In the genomic region with DNA sequence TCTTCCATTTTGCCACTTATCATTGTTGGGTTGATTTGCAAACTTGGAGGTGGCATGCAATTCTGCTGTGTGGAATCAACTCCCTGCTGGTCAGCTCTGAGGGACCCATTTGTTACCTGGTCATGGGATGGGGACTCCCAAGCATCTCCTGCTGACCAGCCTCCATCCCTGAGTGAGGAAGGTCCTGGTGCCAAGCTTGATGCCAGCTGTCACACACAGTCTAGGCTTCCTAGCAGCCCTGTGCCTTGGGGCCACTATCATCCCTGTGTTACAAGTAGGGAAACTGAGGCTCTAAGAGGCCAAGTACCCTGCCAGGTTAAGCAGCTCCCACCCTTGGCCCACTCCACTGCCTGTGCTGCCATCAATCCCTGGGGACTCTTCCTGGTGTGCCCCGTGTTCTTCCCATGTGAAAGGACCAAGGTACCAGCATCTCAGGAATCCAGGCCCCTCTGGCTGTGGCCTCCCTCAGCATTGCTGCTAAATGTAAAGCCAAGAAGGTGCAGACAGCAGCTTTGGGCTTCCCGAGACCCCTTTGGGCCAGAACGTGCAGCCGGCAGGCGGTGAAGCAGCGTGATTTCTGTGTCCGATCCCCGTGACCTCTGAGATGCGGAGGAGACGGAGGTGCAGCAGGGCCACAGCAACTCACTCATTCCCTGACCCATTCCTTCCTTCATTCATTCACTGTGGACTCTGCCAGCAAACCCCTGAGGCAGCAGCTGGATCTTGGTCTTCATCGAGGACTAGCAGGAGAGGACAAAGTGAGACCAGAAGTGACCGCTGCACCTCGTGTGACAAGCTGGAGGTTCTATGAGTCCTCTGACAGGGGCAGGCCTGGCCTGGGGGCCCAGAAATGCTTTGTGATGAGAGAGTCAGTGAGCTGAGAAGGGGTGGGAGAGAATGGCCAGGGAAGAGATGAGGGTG, we compare ENCODE assay signal across 19 cellular contexts. TPM values are rescaled to one million over a fixed set of nuclear protein-coding genes. Genes with fewer than 3 reads are reported as not detected.
DNase-seq lines count a peak whose midpoint lies in the region; ATAC-seq and TF ChIP-seq lines count a peak whose summit lies in the region.
"Had no signal": no experiment of that assay in that cellular context is flagged by ENCODE, and none has a peak within 500 bp of the region (broad histone marks: within the 10 kb centered on the region; RNA-seq: fewer than 3 reads in every experiment).

No MANE protein-coding gene starts in this region.

- TF ChIP-seq POLR2A in IMR-90 (IDR thresholded peaks at IDR 0.05; ENCODE audit: low read depth, low read length): no peak

- no peak overlapping the region for H4K8ac ChIP-seq in IMR-90 (ENCODE audit: low read depth in 2 of 2, low read length in 2 of 2)

- H2AK5ac ChIP-seq in IMR-90 (ENCODE audit: low read depth, low read length): peak overlapping the region; percentile 94

- H3K9me3 ChIP-seq in IMR-90 (ENCODE audit: control insufficient read depth, insufficient read depth, low read length): peaks cover 7% of the 10 kb centered on the region
- H3K9me3 ChIP-seq: gastrocnemius medialis, prostate gland had no signal

- TF ChIP-seq CTCF in IMR-90 (conservative IDR thresholded peaks at IDR 0.05; ENCODE audit: low read depth, low read length): no peak

- no peak overlapping the region for H3K14ac ChIP-seq in IMR-90 (replicated peaks; ENCODE audit: low read depth, low read length)

- CTCF ChIA-PET in IMR-90 (lab: Yijun Ruan, JAX): no interaction called here

- BruUV-seq in IMR-90 (replicated peaks; lab: Mats Ljungman, UMichigan): no TSS peak

- intact Hi-C loops in IMR-90 (cut with micrococcal nuclease): loop anchor here (2.0 kb wide), 1 partner anchor 153 kb away; no protein-coding TSS in a partner anchor
- intact Hi-C loops in sciatic nerve (cut with DNase I): no loop called here

- no peaks in the 10 kb centered on the region for H3K36me3 ChIP-seq in IMR-90 (ENCODE audit: control insufficient read depth, insufficient read depth, low read length)
- H3K36me3 ChIP-seq: gastrocnemius medialis, prostate gland had no signal

- 99% methylated on average over 10 of the region's 13 CpGs; no CpG with 5 or more reads in 1 of the 2 experiments for WGBS in IMR-90 (ENCODE audit: extremely low coverage in 2 of 2, insufficient read length in 1 of 2), 2 experiments

- peak overlapping the region; percentile 37; the same call in 1 of the 2 replicates for H2BK20ac ChIP-seq in IMR-90 (ENCODE audit: low read depth, low read length)

- in situ Hi-C loops in IMR-90 (cut with MboI; ENCODE audit: low sequenced_read_pairs): no loop called here

- H4K91ac ChIP-seq in IMR-90 (ENCODE audit: insufficient read depth, low read depth, low read length): peak overlapping the region; percentile 26; the same call in 1 of the 2 replicates

- H3K9ac ChIP-seq in IMR-90 (ENCODE audit: low read depth, low read length): no peak overlapping the region
- H3K9ac ChIP-seq: GM23248 had no signal

- no peak overlapping the region for H2BK5ac ChIP-seq in IMR-90 (ENCODE audit: low read depth, low read length, poor library complexity, severe bottlenecking)

- H3K9me1 ChIP-seq in IMR-90 (ENCODE audit: insufficient read depth, low read length): peaks cover 2% of the 10 kb centered on the region; the same call in 1 of the 2 replicates

- 0 out of 3 replicates have a peak overlapping the region, but pooled peaks have one; percentile 65 for H2BK15ac ChIP-seq in IMR-90 (ENCODE audit: low read depth, low read length)

- peak overlapping the region; percentile 34 for H3K4ac ChIP-seq in IMR-90 (ENCODE audit: low read depth, low read length)

- no peak overlapping the region for H4K5ac ChIP-seq in IMR-90 (ENCODE audit: low read depth, low read length)

- DNase-seq in activated CD8-positive, alpha-beta memory T cell treated with anti-CD3 and anti-CD28 coated beads for 24 hours: peak; percentile 53
- DNase-seq in activated CD8-positive, alpha-beta memory T cell treated with anti-CD3 and anti-CD28 coated beads, Interleukin-2, amount 50 U/mL, for 4 hours: no peak
- DNase-seq in IMR-90 (no peak), iPS-NIHi7 (ENCODE audit: extremely low spot score) (peak; percentile 5), sciatic nerve (ENCODE audit: low spot score) (peak; percentile 48), NCI-H1092 (lab: John Stamatoyannopoulos, UW) (no peak), GM19238 (ENCODE audit: insufficient read length, low spot score) (no peak)
- DNase-seq: activated naive CD8-positive, alpha-beta T cell treated with anti-CD3 and anti-CD28 coated beads, Interleukin-2, amount 10 ng/mL, durations not matched to agents 7 days and 5 days; DMS53; gastrocnemius medialis; GM23248; hypothalamus; NCI-H1694 treated with DMSO at 0.1 percent for 48 hours; NCI-H2171 treated with DMSO at 0.1 percent for 48 hours; NCI-H524 treated with DMSO at 0.1 percent for 48 hours had no signal

- H3K23ac ChIP-seq in IMR-90 (ENCODE audit: low read depth, low read length): no peak overlapping the region

- H2AK9ac ChIP-seq in IMR-90 (replicated peaks; ENCODE audit: low read depth, low read length, poor library complexity): peak overlapping the region; percentile 70

- ATAC-seq in IMR-90 (ENCODE audit: low read depth): no peak
- ATAC-seq in sciatic nerve: no peak
- ATAC-seq in HG03354 (IDR thresholded peaks at IDR 0.05; ENCODE audit: poor library complexity, severe bottlenecking, unreplicated experiment): no peak
- ATAC-seq: gastrocnemius medialis had no signal

- no peaks in the 10 kb centered on the region for H4K20me1 ChIP-seq in IMR-90 (ENCODE audit: insufficient read depth, low read length)

- no peak overlapping the region for H3K56ac ChIP-seq in IMR-90 (ENCODE audit: extremely low read depth, insufficient read depth, low read length)

- peaks cover 2% of the 10 kb centered on the region; the same call in 1 of the 2 replicates for H3K4me1 ChIP-seq in IMR-90 (ENCODE audit: control insufficient read depth, insufficient read depth, low read length)
- H3K4me1 ChIP-seq: gastrocnemius medialis, prostate gland had no signal

- H3K79me1 ChIP-seq in IMR-90 (ENCODE audit: low read depth in 1 of 2, low read length in 2 of 2): peaks cover 0 to 42% of the 10 kb centered on the region in 2 experiments; a peak in 3 of 4 replicates

- no peak overlapping the region for H3K4me2 ChIP-seq in IMR-90 (ENCODE audit: low read depth, low read length)

- peak overlapping the region; percentile 16 for H2AFZ ChIP-seq in IMR-90 (replicated peaks; ENCODE audit: low read length, poor library complexity)
- H2AFZ ChIP-seq: GM23248 had no signal

- dilution Hi-C loops in IMR-90 (cut with HindIII; ENCODE audit: low sequenced_read_pairs, unreplicated experiment): no loop called here

- H3K27ac ChIP-seq in IMR-90 (ENCODE audit: insufficient read depth, low read length): no peak overlapping the region
- H3K27ac ChIP-seq: gastrocnemius medialis, GM23248, prostate gland had no signal

- POLR2A ChIA-PET in IMR-90 (lab: Charles Lee; ENCODE audit: unreplicated experiment): no interaction called here

- no peak overlapping the region for H3K4me3 ChIP-seq in IMR-90 (ENCODE audit: insufficient read depth, low read depth, low read length)
- H3K4me3 ChIP-seq: gastrocnemius medialis, GM23248, prostate gland had no signal

- no peaks in the 10 kb centered on the region for H3K27me3 ChIP-seq in IMR-90 (ENCODE audit: control insufficient read depth, insufficient read depth, low read length)
- H3K27me3 ChIP-seq: gastrocnemius medialis had no signal

- no peak for TF ChIP-seq RAD21 in IMR-90 (IDR thresholded peaks at IDR 0.05; ENCODE audit: low read length)

- peak overlapping the region; percentile 8; the same call in 1 of the 2 replicates for H2BK120ac ChIP-seq in IMR-90 (ENCODE audit: low read depth, low read length)

- H3K18ac ChIP-seq in IMR-90 (ENCODE audit: low read depth, low read length): no peak overlapping the region

TF ChIP-seq in IMR-90, 13 proteins besides CTCF, POLR2A, EP300 and RAD21:
- TF ChIP-seq RCOR1 (IDR thresholded peaks at IDR 0.05; ENCODE audit: insufficient replicate concordance, low read length) (no peak), MAFK (IDR thresholded peaks at IDR 0.05; ENCODE audit: low read depth, low read length) (no peak), SMC3 (IDR thresholded peaks at IDR 0.05; ENCODE audit: low read depth, low read length) (no peak), NFE2L2 (IDR thresholded peaks at IDR 0.05; ENCODE audit: low read depth, low read length) (no peak), FOS (IDR thresholded peaks at IDR 0.05; ENCODE audit: low read depth, low read length) (no peak), MXI1 (IDR thresholded peaks at IDR 0.05; ENCODE audit: borderline replicate concordance, low read depth, low read length) (no peak), MAZ (IDR thresholded peaks at IDR 0.05; ENCODE audit: borderline replicate concordance, low read depth, low read length) (no peak)
- TF ChIP-seq, protein P1, sequence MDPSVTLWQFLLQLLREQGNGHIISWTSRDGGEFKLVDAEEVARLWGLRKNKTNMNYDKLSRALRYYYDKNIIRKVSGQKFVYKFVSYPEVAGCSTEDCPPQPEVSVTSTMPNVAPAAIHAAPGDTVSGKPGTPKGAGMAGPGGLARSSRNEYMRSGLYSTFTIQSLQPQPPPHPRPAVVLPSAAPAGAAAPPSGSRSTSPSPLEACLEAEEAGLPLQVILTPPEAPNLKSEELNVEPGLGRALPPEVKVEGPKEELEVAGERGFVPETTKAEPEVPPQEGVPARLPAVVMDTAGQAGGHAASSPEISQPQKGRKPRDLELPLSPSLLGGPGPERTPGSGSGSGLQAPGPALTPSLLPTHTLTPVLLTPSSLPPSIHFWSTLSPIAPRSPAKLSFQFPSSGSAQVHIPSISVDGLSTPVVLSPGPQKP (IDR thresholded peaks at IDR 0.05; ENCODE audit: borderline replicate concordance, low read depth, low read length): no peak

RNA-seq across cellular contexts. Expression of a gene that starts 49.7 kb away (rescaled TPM):
- total RNA-seq in IMR-90 (2012; rRNA removed): 6.1 and 6.8 TPM in 2 replicates
- 5.8 and 12.5 TPM in 2 replicates for polyA plus RNA-seq in IMR-90 (2012; rRNA removed)
- 3.3 and 5.6 TPM in 2 replicates for polyA plus RNA-seq in IMR-90 (2012; cell fraction: cytosol; rRNA removed)
- polyA plus RNA-seq in IMR-90 (2012; cell fraction: nucleus; rRNA removed; ENCODE audit: low replicate concordance): 7.1 and 13.0 TPM in 2 replicates
- 1.2 TPM for total RNA-seq in sciatic nerve
- total RNA-seq: activated naive CD8-positive, alpha-beta T cell treated with anti-CD3 and anti-CD28 coated beads, Interleukin-2, amount 10 ng/mL, durations not matched to agents 7 days and 5 days; cerebellum; urinary bladder had no signal

Comparison
In these comparisons a context has a peak if more than half of its experiments do, and no peak if none do; other contexts are left out.
1. DNase-seq: peak in activated CD8-positive, alpha-beta memory T cell treated with anti-CD3 and anti-CD28 coated beads for 24 hours (single experiment), iPS-NIHi7 (single experiment) and sciatic nerve (single experiment); none in activated CD8-positive, alpha-beta memory T cell treated with anti-CD3 and anti-CD28 coated beads, Interleukin-2, amount 50 U/mL, for 4 hours (single experiment), IMR-90 (single experiment), NCI-H1092 (single experiment) and GM19238 (single experiment).